ENCODE assay signal across 8 cellular contexts in the genomic region with DNA sequence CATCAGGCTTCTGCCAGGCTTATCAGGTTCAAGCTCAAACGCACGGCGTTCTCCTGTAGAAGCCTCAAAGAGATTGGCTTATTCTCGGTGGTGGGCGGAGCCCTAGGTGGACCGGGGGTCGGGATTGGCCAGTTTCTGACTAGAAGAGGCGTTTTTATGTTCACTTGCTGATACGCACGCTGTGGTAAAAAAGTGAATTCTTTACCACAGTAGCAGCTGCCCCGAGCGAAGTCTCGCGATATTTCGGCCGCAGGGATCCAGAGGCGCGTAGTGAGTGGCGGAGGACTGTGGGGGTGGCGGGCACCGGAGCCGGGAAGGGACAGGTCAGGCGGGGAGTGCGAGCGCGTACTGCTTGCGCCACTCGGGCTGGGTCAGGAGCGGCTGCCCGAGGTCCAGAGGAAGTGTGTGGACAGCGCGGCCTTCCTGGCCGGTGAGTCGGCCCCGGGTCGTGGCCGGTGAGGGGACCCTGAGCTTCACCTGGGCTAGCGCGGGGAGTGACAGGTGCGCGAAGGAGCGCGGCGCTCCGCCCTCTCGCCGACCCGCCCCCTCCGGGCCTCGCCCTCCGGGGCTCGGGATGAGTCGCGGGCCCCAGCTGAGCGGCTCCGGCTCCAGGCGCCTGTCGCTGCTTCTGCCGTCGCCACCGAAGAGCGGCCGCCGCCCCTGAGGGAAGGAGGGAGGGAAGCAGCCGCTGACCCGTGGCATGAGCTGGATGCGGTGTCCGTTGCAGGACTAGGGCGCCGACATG. TPM values are rescaled to one million over a fixed set of nuclear protein-coding genes. Genes with fewer than 3 reads are reported as not detected.
DNase-seq lines count a peak whose midpoint lies in the region; ATAC-seq and TF ChIP-seq lines count a peak whose summit lies in the region.

A gene with protein sequence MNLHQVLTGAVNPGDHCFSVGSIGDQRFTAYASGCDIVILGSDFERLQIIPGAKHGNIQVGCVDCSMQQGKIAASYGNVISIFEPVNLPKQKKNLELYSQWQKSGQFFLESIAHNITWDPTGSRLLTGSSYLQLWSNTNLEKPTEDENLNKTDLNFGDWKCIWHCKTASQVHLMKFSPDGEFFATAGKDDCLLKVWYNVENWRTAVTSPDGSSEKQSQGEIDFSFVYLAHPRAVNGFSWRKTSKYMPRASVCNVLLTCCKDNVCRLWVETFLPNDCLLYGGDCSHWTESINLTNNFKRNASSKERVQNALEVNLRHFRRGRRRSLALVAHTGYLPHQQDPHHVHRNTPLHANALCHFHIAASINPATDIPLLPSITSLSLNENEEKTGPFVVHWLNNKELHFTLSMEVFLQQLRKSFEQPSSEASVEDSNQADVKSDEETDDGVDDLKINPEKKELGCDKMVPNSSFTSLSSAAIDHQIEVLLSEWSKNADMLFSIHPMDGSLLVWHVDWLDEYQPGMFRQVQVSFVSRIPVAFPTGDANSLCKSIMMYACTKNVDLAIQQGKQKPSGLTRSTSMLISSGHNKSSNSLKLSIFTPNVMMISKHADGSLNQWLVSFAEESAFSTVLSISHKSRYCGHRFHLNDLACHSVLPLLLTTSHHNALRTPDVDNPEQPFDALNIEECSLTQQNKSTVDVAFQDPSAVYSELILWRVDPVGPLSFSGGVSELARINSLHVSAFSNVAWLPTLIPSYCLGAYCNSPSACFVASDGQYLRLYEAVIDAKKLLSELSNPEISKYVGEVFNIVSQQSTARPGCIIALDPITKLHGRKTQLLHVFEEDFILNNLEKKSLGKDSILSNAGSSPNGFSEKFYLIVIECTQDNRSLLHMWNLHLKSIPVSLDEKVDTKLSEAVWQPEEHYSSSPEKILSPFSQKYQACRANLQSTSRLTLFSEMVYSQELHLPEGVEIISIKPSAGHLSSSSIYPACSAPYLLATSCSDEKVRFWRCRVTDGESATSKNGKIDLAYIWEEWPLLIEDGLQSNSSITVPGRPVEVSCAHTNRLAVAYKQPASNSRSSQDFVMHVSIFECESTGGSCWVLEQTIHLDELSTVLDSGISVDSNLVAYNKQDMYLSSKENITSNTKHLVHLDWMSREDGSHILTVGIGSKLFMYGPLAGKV (N-terminal part only) (plus strand): TSS at position 260 of the 745 bp plus-strand sequence. CDS start 483 bp downstream, at position 743.

- peak; percentile 79 for ATAC-seq in GM18498 (IDR thresholded peaks at IDR 0.05; ENCODE audit: unreplicated experiment)
- ATAC-seq in HG02938 (IDR thresholded peaks at IDR 0.05; ENCODE audit: unreplicated experiment), result peak; percentile 84
- peak; percentile 97 for ATAC-seq in left ventricle myocardium superior

- H3K4me1 ChIP-seq in prostate gland (replicated peaks) (peaks cover 3% of the 10 kb centered on the region), urinary bladder (ENCODE audit: insufficient read depth) (no peaks in the 10 kb centered on the region)

- peak within 1 kb of the TSS; percentile 95 for H3K27ac ChIP-seq in angular gyrus (ENCODE audit: low read depth, low read length)
- peak within 1 kb of the TSS; percentile 97 to 98 for H3K27ac ChIP-seq in prostate gland
- H3K27ac ChIP-seq in urinary bladder (ENCODE audit: low read depth), result peak within 1 kb of the TSS; percentile 96

- peak; percentile 68 for TF ChIP-seq POLR2A in prostate gland (IDR thresholded peaks at IDR 0.05)

- intact Hi-C loops in left ventricle myocardium superior (cut with micrococcal nuclease), result no loop called here
- intact Hi-C loops in prostate gland (cut with DNase I), result loop anchor here (2.0 to 5.0 kb wide), 3 partner anchors 82 to 266 kb away; a partner anchor contains a TSS

- H3K36me3 ChIP-seq in prostate gland (no peaks in the 10 kb centered on the region), urinary bladder (ENCODE audit: insufficient read depth) (no peaks in the 10 kb centered on the region)

- TF ChIP-seq CTCF in prostate gland (IDR thresholded peaks at IDR 0.05), result peak in 1 of 4 experiments; percentile 8

- DNase-seq in NCI-H187 (lab: John Stamatoyannopoulos, UW), result peak; percentile 92 to 94
- peak; percentile 92 to 100 (median 97) for DNase-seq in T-helper 2 cell
- peak; percentile 100 for DNase-seq in left ventricle myocardium superior
- peak; percentile 100 for DNase-seq in prostate gland (ENCODE audit: low spot score)

- H3K4me3 ChIP-seq in prostate gland (peak within 1 kb of the TSS; percentile 84 to 91), urinary bladder (ENCODE audit: low read depth, low read length) (peak within 1 kb of the TSS; percentile 85)

- H3K27me3 ChIP-seq in prostate gland (replicated peaks; ENCODE audit: insufficient read depth), result no peaks in the 10 kb centered on the region

- no peaks in the 10 kb centered on the region for H3K9me3 ChIP-seq in prostate gland

- under 1% methylated on average over 53 of the region's 70 CpGs for WGBS in prostate gland
- under 1% methylated on average over 70 of the region's 70 CpGs for WGBS in urinary bladder

RNA-seq across cellular contexts. Expression of the gene that starts here (rescaled TPM):
- total RNA-seq in left ventricle myocardium superior (23.6 TPM), prostate gland (100 to 1,000 TPM in 1 of 2 donors, 10 to 100 TPM in 1; 89.2 to 180 TPM), urinary bladder (134 TPM)
- polyA plus RNA-seq in urinary bladder, result 12.4 TPM

Comparison
In these comparisons a context has a peak if more than half of its experiments do, and no peak if none do; other contexts are left out.
1. Peak in every context shown above with its lines: DNase-seq, ATAC-seq, H3K4me3 ChIP-seq and H3K27ac ChIP-seq.